In genomic region chr7:100493476-100494264, GRCh38 we compare ENCODE assay signal across 1 cellular context.
TF ChIP-seq lines count a peak whose summit lies in the region.

No MANE protein-coding gene starts in this region.

TF ChIP-seq in HepG2, 621 proteins besides CTCF, POLR2A, EP300 and RAD21 (continued from another document and continues in another):
- TF ChIP-seq ZBTB39 (CRISPR knock-in tag; IDR thresholded peaks at IDR 0.05) = no peak
- TF ChIP-seq SOX5 (CRISPR knock-in tag; IDR thresholded peaks at IDR 0.05; ENCODE audit: borderline replicate concordance) = no peak; the same call in 1 of the 2 replicates
- TF ChIP-seq ZNF224 (CRISPR knock-in tag; IDR thresholded peaks at IDR 0.05) = no peak
- no peak for TF ChIP-seq ZSCAN20 (CRISPR knock-in tag; IDR thresholded peaks at IDR 0.05; ENCODE audit: borderline replicate concordance)
- TF ChIP-seq ZKSCAN1 (IDR thresholded peaks at IDR 0.05; ENCODE audit: low read length) = no peak
- no peak for TF ChIP-seq DBP (CRISPR knock-in tag; IDR thresholded peaks at IDR 0.05; ENCODE audit: not compliant biosample characterization)
- no peak for TF ChIP-seq SMYD3 (CRISPR knock-in tag; IDR thresholded peaks at IDR 0.05)
- no peak for TF ChIP-seq ZBTB14 (CRISPR knock-in tag; IDR thresholded peaks at IDR 0.05)
- no peak for TF ChIP-seq ZNF816 (CRISPR knock-in tag; IDR thresholded peaks at IDR 0.05; ENCODE audit: borderline replicate concordance)
- TF ChIP-seq NRL (CRISPR knock-in tag; IDR thresholded peaks at IDR 0.05; ENCODE audit: borderline replicate concordance) = no peak; the same call in 1 of the 2 replicates
- 0 out of 2 replicates have a peak, but pooled peaks have one; percentile 5 for TF ChIP-seq FOXO1 (CRISPR knock-in tag; IDR thresholded peaks at IDR 0.05)
- no peak for TF ChIP-seq E2F2 (CRISPR knock-in tag; IDR thresholded peaks at IDR 0.05; ENCODE audit: borderline replicate concordance)
- peak; percentile 29; the same call in 1 of the 2 replicates for TF ChIP-seq PAXIP1 (CRISPR knock-in tag; conservative IDR thresholded peaks at IDR 0.05)
- TF ChIP-seq MAFG (CRISPR knock-in tag; IDR thresholded peaks at IDR 0.05) = no peak
- no peak for TF ChIP-seq GTF2F1 (IDR thresholded peaks at IDR 0.05; ENCODE audit: low read length)
- TF ChIP-seq NFAT5 (CRISPR knock-in tag; IDR thresholded peaks at IDR 0.05) = no peak
- no peak for TF ChIP-seq ZBTB37 (CRISPR knock-in tag; IDR thresholded peaks at IDR 0.05)
- no peak for TF ChIP-seq ZNF280B (CRISPR knock-in tag; IDR thresholded peaks at IDR 0.05; ENCODE audit: borderline replicate concordance)
- no peak for TF ChIP-seq SKI (IDR thresholded peaks at IDR 0.05; ENCODE audit: partially characterized antibody)
- TF ChIP-seq REPIN1 (CRISPR knock-in tag; IDR thresholded peaks at IDR 0.05; ENCODE audit: borderline replicate concordance, low read depth) = no peak
- TF ChIP-seq FUBP1 (CRISPR knock-in tag; IDR thresholded peaks at IDR 0.05; ENCODE audit: borderline replicate concordance) = no peak
- TF ChIP-seq ZMYM4 (CRISPR knock-in tag; IDR thresholded peaks at IDR 0.05) = no peak
- TF ChIP-seq TSC22D2 (CRISPR knock-in tag; IDR thresholded peaks at IDR 0.05; ENCODE audit: borderline replicate concordance) = peak; percentile 74; the same call in 1 of the 2 replicates
- no peak for TF ChIP-seq LBX2 (CRISPR knock-in tag; IDR thresholded peaks at IDR 0.05; ENCODE audit: borderline replicate concordance)
- TF ChIP-seq NR3C1 (CRISPR knock-in tag; IDR thresholded peaks at IDR 0.05) = no peak
- TF ChIP-seq MLLT10 (CRISPR knock-in tag; IDR thresholded peaks at IDR 0.05) = no peak
- no peak for TF ChIP-seq NCOR1 (IDR thresholded peaks at IDR 0.05; ENCODE audit: borderline replicate concordance, low read length)
- TF ChIP-seq ZNF740 (CRISPR knock-in tag; IDR thresholded peaks at IDR 0.05) = no peak
- no peak for TF ChIP-seq ZNF703 (CRISPR knock-in tag; IDR thresholded peaks at IDR 0.05; ENCODE audit: borderline replicate concordance)
- TF ChIP-seq MNT (IDR thresholded peaks at IDR 0.05) = no peak
- no peak for TF ChIP-seq FOXC1 (CRISPR knock-in tag; IDR thresholded peaks at IDR 0.05; ENCODE audit: borderline replicate concordance)
- peak; percentile 38; the same call in 1 of the 2 replicates for TF ChIP-seq ELF3 (CRISPR knock-in tag; IDR thresholded peaks at IDR 0.05)
